ENCODE assay signal across 14 cellular contexts in genomic region chr17:10125761-10126553, GRCh38.
A peak's percentile ranks its signal among the peaks of the same experiment; 100 is the strongest.
DNase-seq lines count a peak whose midpoint lies in the region; ATAC-seq, FAIRE-seq and TF ChIP-seq lines count a peak whose summit lies in the region.
"Had no signal": no experiment of that assay in that cellular context is flagged by ENCODE, and none has a peak within 500 bp of the region (broad histone marks: within the 10 kb centered on the region; RNA-seq: fewer than 3 reads in every experiment).

No MANE protein-coding gene starts in this region.

- no TSS peak for BruUV-seq in MCF 10A (replicated peaks; lab: Mats Ljungman, UMichigan)

- H3K9ac ChIP-seq in mucosa of rectum (ENCODE audit: low read depth in 1 of 2, low read length in 2 of 2), result no peak overlapping the region

- H3K27ac Mint-ChIP-seq in MCF 10A (ENCODE audit: low read depth, unreplicated experiment), result no peak overlapping the region
- peak overlapping the region; percentile 12 for H3K27ac Mint-ChIP-seq in dendritic cell treated with granulocyte-macrophage colony-stimulating factor and Interleukin-4, amounts not matched to agents 40 ng/mL and 50 ng/mL, for 4 days
- H3K27ac Mint-ChIP-seq: activated CD8-positive, alpha-beta memory T cell treated with anti-CD3 and anti-CD28 coated beads, Interleukin-2, amount 10 ng/mL, durations not matched to agents 7 days and 5 days; effector memory CD8-positive, alpha-beta T cell had no signal

- no peak for FAIRE-seq in pancreas (lab: Jason Lieb, UNC)
- FAIRE-seq: A549, HepG2 had no signal

- no peaks in the 10 kb centered on the region for H3K36me3 Mint-ChIP-seq in MCF 10A (ENCODE audit: insufficient read depth, unreplicated experiment)
- no peaks in the 10 kb centered on the region for H3K36me3 Mint-ChIP-seq in dendritic cell treated with granulocyte-macrophage colony-stimulating factor and Interleukin-4, amounts not matched to agents 40 ng/mL and 50 ng/mL, for 4 days (ENCODE audit: low read depth)
- H3K36me3 Mint-ChIP-seq: activated CD8-positive, alpha-beta memory T cell treated with anti-CD3 and anti-CD28 coated beads, Interleukin-2, amount 10 ng/mL, durations not matched to agents 7 days and 5 days had no signal

- DNase-seq in breast epithelium (ENCODE audit: low spot score in 2 of 2), result no peak
- no peak for DNase-seq in MCF 10A (ENCODE audit: unreplicated experiment)
- DNase-seq in tibial nerve (ENCODE audit: low spot score in 2 of 2), result no peak
- DNase-seq in activated T-cell treated with anti-CD3 and anti-CD28 coated beads, Interleukin-2, amount 50 U/mL, for 1 hour, result no peak
- DNase-seq in pancreas, result no peak
- DNase-seq: activated CD8-positive, alpha-beta memory T cell treated with anti-CD3 and anti-CD28 coated beads, Interleukin-2, amount 10 ng/mL, durations not matched to agents 7 days and 5 days; effector memory CD8-positive, alpha-beta T cell; NCI-H1436; NCI-H526 treated with DMSO at 0.1 percent for 48 hours had no signal

- H3K27me3 Mint-ChIP-seq in MCF 10A (ENCODE audit: insufficient read depth, unreplicated experiment), result no peaks in the 10 kb centered on the region
- H3K27me3 Mint-ChIP-seq in dendritic cell treated with granulocyte-macrophage colony-stimulating factor and Interleukin-4, amounts not matched to agents 40 ng/mL and 50 ng/mL, for 4 days, result no peaks in the 10 kb centered on the region
- H3K27me3 Mint-ChIP-seq: activated CD8-positive, alpha-beta memory T cell treated with anti-CD3 and anti-CD28 coated beads, Interleukin-2, amount 10 ng/mL, durations not matched to agents 7 days and 5 days; effector memory CD8-positive, alpha-beta T cell had no signal

- H3K36me3 ChIP-seq in breast epithelium (no peaks in the 10 kb centered on the region), mucosa of rectum (ENCODE audit: control insufficient read depth in 2 of 2, insufficient read depth in 2 of 2, low read length in 2 of 2) (no peaks in the 10 kb centered on the region), tibial nerve (no peaks in the 10 kb centered on the region), pancreas (no peaks in the 10 kb centered on the region)

- WGBS in tibial nerve, 2 donors, result 40 to 45% methylated on average over 25 of the region's 25 CpGs
- 59 to 62% methylated on average over 25 of the region's 25 CpGs for WGBS in pancreas, 2 donors

- no peaks in the 10 kb centered on the region for H3K4me1 Mint-ChIP-seq in MCF 10A (ENCODE audit: insufficient read depth, unreplicated experiment)
- H3K4me1 Mint-ChIP-seq in dendritic cell treated with granulocyte-macrophage colony-stimulating factor and Interleukin-4, amounts not matched to agents 40 ng/mL and 50 ng/mL, for 4 days (ENCODE audit: low read depth), result peaks cover 86% of the 10 kb centered on the region

- TF ChIP-seq POLR2A in breast epithelium (IDR thresholded peaks at IDR 0.05) (no peak), tibial nerve (IDR thresholded peaks at IDR 0.05) (no peak)

- H3K27ac ChIP-seq in breast epithelium (peak overlapping the region; percentile 42 to 87), mucosa of rectum (ENCODE audit: low read depth in 2 of 2, low read length in 2 of 2) (peak overlapping the region; percentile 39 to 52), tibial nerve (peak overlapping the region; percentile 6 to 92 (median 71)), pancreas (no peak overlapping the region)

- POLR2A ChIA-PET in MCF 10A (lab: Yijun Ruan, JAX), result no interaction called here

- H3K4me1 ChIP-seq in breast epithelium, result peaks cover 0 to 9% of the 10 kb centered on the region in 2 donors
- H3K4me1 ChIP-seq in mucosa of rectum (ENCODE audit: control insufficient read depth in 2 of 2, insufficient read depth in 2 of 2, low read length in 2 of 2), result peaks cover 3 to 10% of the 10 kb centered on the region in 2 donors
- peaks cover 0 to 82% (median 59%) of the 10 kb centered on the region in 4 donors for H3K4me1 ChIP-seq in tibial nerve
- no peaks in the 10 kb centered on the region for H3K4me1 ChIP-seq in pancreas

- H3K27me3 ChIP-seq in breast epithelium (no peaks in the 10 kb centered on the region), mucosa of rectum (ENCODE audit: control insufficient read depth in 2 of 2, insufficient read depth in 2 of 2, low read length in 2 of 2) (no peaks in the 10 kb centered on the region), tibial nerve (no peaks in the 10 kb centered on the region), pancreas (no peaks in the 10 kb centered on the region)

- no peaks in the 10 kb centered on the region for H3K9me3 Mint-ChIP-seq in MCF 10A (ENCODE audit: unreplicated experiment)
- H3K9me3 Mint-ChIP-seq in dendritic cell treated with granulocyte-macrophage colony-stimulating factor and Interleukin-4, amounts not matched to agents 40 ng/mL and 50 ng/mL, for 4 days, result no peaks in the 10 kb centered on the region
- H3K9me3 Mint-ChIP-seq: effector memory CD8-positive, alpha-beta T cell had no signal

- ATAC-seq in pancreas (no peak), HG02610 (IDR thresholded peaks at IDR 0.05; ENCODE audit: unreplicated experiment) (no peak)
- ATAC-seq: activated CD8-positive, alpha-beta memory T cell treated with anti-CD3 and anti-CD28 coated beads, Interleukin-2, amount 10 ng/mL, durations not matched to agents 7 days and 5 days; effector memory CD8-positive, alpha-beta T cell; HepG2 had no signal

- TF ChIP-seq CTCF in breast epithelium (IDR thresholded peaks at IDR 0.05) (no peak), MCF 10A (IDR thresholded peaks at IDR 0.05; ENCODE audit: unreplicated experiment) (no peak), tibial nerve (IDR thresholded peaks at IDR 0.05) (no peak), pancreas (IDR thresholded peaks at IDR 0.05) (no peak)

- intact Hi-C loops in breast epithelium (cut with DNase I; ENCODE audit: low total_unique reads) (no loop called here), MCF 10A (cut with micrococcal nuclease) (no loop called here), pancreas (cut with DNase I) (no loop called here)
- intact Hi-C loops in dendritic cell treated with granulocyte-macrophage colony-stimulating factor and Interleukin-4, amounts not matched to agents 40 ng/mL and 50 ng/mL, for 4 days (cut with micrococcal nuclease), result no loop called here

- H3K4me3 Mint-ChIP-seq in MCF 10A (ENCODE audit: unreplicated experiment), result no peak overlapping the region
- H3K4me3 Mint-ChIP-seq in dendritic cell treated with granulocyte-macrophage colony-stimulating factor and Interleukin-4, amounts not matched to agents 40 ng/mL and 50 ng/mL, for 4 days, result no peak overlapping the region
- H3K4me3 Mint-ChIP-seq: activated CD8-positive, alpha-beta memory T cell treated with anti-CD3 and anti-CD28 coated beads, Interleukin-2, amount 10 ng/mL, durations not matched to agents 7 days and 5 days; effector memory CD8-positive, alpha-beta T cell had no signal

- H3K9me3 ChIP-seq in breast epithelium (no peaks in the 10 kb centered on the region), mucosa of rectum (ENCODE audit: control insufficient read depth in 2 of 2, low read length in 2 of 2) (no peaks in the 10 kb centered on the region), tibial nerve (no peaks in the 10 kb centered on the region), pancreas (no peaks in the 10 kb centered on the region)
- H3K9me3 ChIP-seq: A549 had no signal

- peak overlapping the region in 1 of 3 donors; percentile 15 for H3K4me3 ChIP-seq in breast epithelium
- H3K4me3 ChIP-seq in mucosa of rectum (ENCODE audit: low read length in 2 of 2), result peak overlapping the region in 1 of 2 donors; percentile 36
- H3K4me3 ChIP-seq in tibial nerve, result no peak overlapping the region
- H3K4me3 ChIP-seq in pancreas, result no peak overlapping the region
- H3K4me3 ChIP-seq: A549 had no signal

- CTCF ChIA-PET in MCF 10A (lab: Yijun Ruan, JAX), result no interaction called here

- no peak for TF ChIP-seq EP300 in tibial nerve (IDR thresholded peaks at IDR 0.05)

Comparison
In these comparisons a context has a peak if more than half of its experiments do, and no peak if none do; other contexts are left out.
1. H3K27ac ChIP-seq: peak in breast epithelium (2 of 2), mucosa of rectum (2 of 2) and tibial nerve (4 of 4); none in pancreas (0 of 4).